In the genomic region with DNA sequence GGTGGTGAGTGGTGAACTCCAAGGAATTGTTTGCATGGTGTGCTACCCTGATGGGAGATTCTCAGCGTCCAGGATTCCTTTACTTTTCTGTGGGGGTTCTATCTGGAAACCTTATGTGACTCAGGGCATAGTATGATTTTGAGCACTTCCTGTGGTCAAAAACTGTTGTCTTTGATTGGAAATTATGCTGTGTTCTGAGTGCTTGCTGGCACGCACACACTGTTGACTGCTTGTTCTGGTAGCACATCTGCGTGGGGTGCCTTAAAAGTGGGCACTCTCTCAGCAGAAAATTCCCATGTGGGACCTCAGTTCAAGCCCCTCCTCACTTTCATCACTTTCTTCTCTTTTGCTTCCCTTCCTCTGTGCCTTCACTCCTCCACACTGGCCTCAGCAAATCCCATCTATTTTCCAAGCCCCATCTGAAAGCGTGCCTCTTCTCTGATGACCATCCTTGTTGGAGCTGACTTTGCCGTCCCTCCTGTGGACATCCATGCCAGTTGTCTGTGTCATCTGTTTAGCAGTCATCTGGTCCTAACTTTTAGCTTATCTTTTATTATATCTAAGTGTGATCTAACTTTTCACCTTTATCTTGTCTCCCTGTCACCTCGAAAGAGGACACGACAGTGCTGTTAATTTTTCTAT, we compare ENCODE assay signal across 8 cellular contexts. TPM values are rescaled to one million over a fixed set of nuclear protein-coding genes. Genes with fewer than 3 reads are reported as not detected.
DNase-seq lines count a peak whose midpoint lies in the region; ATAC-seq and TF ChIP-seq lines count a peak whose summit lies in the region.

No MANE protein-coding gene starts in this region.

- H3K4me3 Mint-ChIP-seq in CD4-positive, alpha-beta memory T cell, result peak overlapping the region in 2 of 8 donors; percentile 1 to 33
- peak overlapping the region; percentile 7 for H3K4me3 Mint-ChIP-seq in natural killer cell

- POLR2A ChIA-PET in CD4-positive, alpha-beta memory T cell (lab: Charles Lee; ENCODE audit: partially characterized antibody), result interaction anchor here (2.1 kb wide), 1 partner anchor 9 kb away, joined by 14 read pairs; no protein-coding TSS in a partner anchor

- no peak for TF ChIP-seq CTCF in natural killer cell (IDR thresholded peaks at IDR 0.05)

- no peaks in the 10 kb centered on the region for H3K9me3 ChIP-seq in CD4-positive, alpha-beta memory T cell (ENCODE audit: control insufficient read depth in 1 of 2, low read length in 2 of 2)

- H3K27me3 Mint-ChIP-seq in CD4-positive, alpha-beta memory T cell, result no peaks in the 10 kb centered on the region
- no peaks in the 10 kb centered on the region for H3K27me3 Mint-ChIP-seq in natural killer cell (ENCODE audit: low read depth in 2 of 2)

- CTCF ChIA-PET in CD4-positive, alpha-beta memory T cell (lab: Charles Lee; ENCODE audit: partially characterized antibody), result interaction anchor here (1.3 kb wide), 1 partner anchor 50 kb away, joined by 4 read pairs; no protein-coding TSS in a partner anchor

- no peak for ATAC-seq in natural killer cell
- ATAC-seq in esophagus mucosa, result no peak
- no peak for ATAC-seq in HG02798 (IDR thresholded peaks at IDR 0.05; ENCODE audit: poor library complexity, unreplicated experiment)

- H3K9me3 Mint-ChIP-seq in CD4-positive, alpha-beta memory T cell, result no peaks in the 10 kb centered on the region
- no peaks in the 10 kb centered on the region for H3K9me3 Mint-ChIP-seq in natural killer cell

- H3K27ac ChIP-seq in CD4-positive, alpha-beta memory T cell (ENCODE audit: low read depth, low read length), result no peak overlapping the region
- H3K27ac ChIP-seq in angular gyrus (ENCODE audit: low read depth, low read length), result peak overlapping the region; percentile 1
- no peak overlapping the region for H3K27ac ChIP-seq in caudate nucleus (ENCODE audit: low read depth, low read length)

- H3K36me3 Mint-ChIP-seq in CD4-positive, alpha-beta memory T cell, result peaks cover 8 to 19% of the 10 kb centered on the region in 2 donors
- H3K36me3 Mint-ChIP-seq in natural killer cell, result no peaks in the 10 kb centered on the region

- peak overlapping the region in 4 of 7 donors; percentile 35 to 68 (median 60) for H3K27ac Mint-ChIP-seq in CD4-positive, alpha-beta memory T cell
- H3K27ac Mint-ChIP-seq in natural killer cell, result peak overlapping the region; percentile 1 to 37

- H3K4me1 ChIP-seq in CD4-positive, alpha-beta memory T cell (ENCODE audit: insufficient read depth, low read length), result peaks cover 62% of the 10 kb centered on the region

- no peak overlapping the region for H3K4me3 ChIP-seq in CD4-positive, alpha-beta memory T cell (ENCODE audit: low read length in 2 of 2)

- no peak for DNase-seq in CD4-positive, alpha-beta memory T cell
- peak; percentile 93 for DNase-seq in HT1080 (ENCODE audit: low read depth)
- no peak for DNase-seq in natural killer cell
- DNase-seq in cerebellar cortex (ENCODE audit: low spot score), result no peak
- DNase-seq in caudate nucleus (lab: John Stamatoyannopoulos, UW), result no peak

- no peaks in the 10 kb centered on the region for H3K36me3 ChIP-seq in CD4-positive, alpha-beta memory T cell (ENCODE audit: insufficient read depth, low read length)

- no peaks in the 10 kb centered on the region for H3K27me3 ChIP-seq in CD4-positive, alpha-beta memory T cell (ENCODE audit: insufficient read depth, low read length)

- intact Hi-C loops in CD4-positive, alpha-beta memory T cell (cut with micrococcal nuclease), result no loop called here
- intact Hi-C loops in natural killer cell (cut with micrococcal nuclease), result no loop called here

- peaks cover 37 to 60% (median 45%) of the 10 kb centered on the region in 4 donors for H3K4me1 Mint-ChIP-seq in CD4-positive, alpha-beta memory T cell
- H3K4me1 Mint-ChIP-seq in natural killer cell, result peaks cover 47 to 50% of the 10 kb centered on the region in 2 donors

RNA-seq across cellular contexts. Expression of gene NPAS1, which starts 56.4 kb away (rescaled TPM):
- total RNA-seq in CD4-positive, alpha-beta memory T cell, result under 1 TPM; 0.35 to 0.64 TPM
- not detected for polyA plus RNA-seq in CD4-positive, alpha-beta memory T cell
- not detected in 2 replicates for total RNA-seq in HT1080 (2014; rRNA removed; shearing (Covaris generic))
- polyA plus RNA-seq in HT1080 (2015; cell fraction: cytosol; rRNA removed), result 3.2 and 3.6 TPM in 2 replicates
- polyA plus RNA-seq in HT1080 (2015; cell fraction: nucleus; rRNA removed), result 1.9 and 3.5 TPM in 2 replicates
- total RNA-seq in natural killer cell (under 1 TPM in 2 of 3 donors, not detected in 1; 0.64 to 0.65 TPM), esophagus mucosa (0.52 TPM)
